Comparison of ENCODE assay signal across 1 cellular context in genomic region chr10:32204606-32205005, GRCh38.
TF ChIP-seq lines count a peak whose summit lies in the region.

No MANE protein-coding gene starts in this region.

TF ChIP-seq in GM23338, 12 proteins besides CTCF, POLR2A, EP300 and RAD21 (continued from another document):
- TF ChIP-seq ZNF462 (CRISPR knock-in tag; IDR thresholded peaks at IDR 0.05), result no peak
- no peak for TF ChIP-seq NANOG (IDR thresholded peaks at IDR 0.05; ENCODE audit: borderline replicate concordance)
- TF ChIP-seq ETS1 (IDR thresholded peaks at IDR 0.05), result no peak
